In genomic region chr17:80503921-80504320, GRCh38 we compare ENCODE assay signal across 27 cellular contexts. TPM values are rescaled to one million over a fixed set of nuclear protein-coding genes. Genes with fewer than 3 reads are reported as not detected.
DNase-seq lines count a peak whose midpoint lies in the region; ATAC-seq, FAIRE-seq and TF ChIP-seq lines count a peak whose summit lies in the region.
"Had no signal": no experiment of that assay in that cellular context is flagged by ENCODE, and none has a peak within 500 bp of the region (broad histone marks: within the 10 kb centered on the region; RNA-seq: fewer than 3 reads in every experiment).

No MANE protein-coding gene starts in this region.

- H2AFZ ChIP-seq in HepG2 (ENCODE audit: low read length) = no peak overlapping the region
- H2AFZ ChIP-seq in H1 (ENCODE audit: low read length) = no peak overlapping the region
- H2AFZ ChIP-seq in osteoblast (ENCODE audit: low read length) = no peak overlapping the region

- H2BK20ac ChIP-seq in H1 (ENCODE audit: low read length) = no peak overlapping the region

- H3K79me1 ChIP-seq in H1 (ENCODE audit: low read depth, low read length) = no peaks in the 10 kb centered on the region

- no peak overlapping the region for H3K4me2 ChIP-seq in HepG2 (ENCODE audit: low read depth, low read length)
- no peak overlapping the region for H3K4me2 ChIP-seq in H1 (ENCODE audit: insufficient read depth in 1 of 2, low read depth in 2 of 2, low read length in 2 of 2)
- no peak overlapping the region for H3K4me2 ChIP-seq in osteoblast (ENCODE audit: insufficient read depth, low read length)
- H3K4me2 ChIP-seq: BLaER1 treated with 17β-estradiol and CSF1 and Interleukin-3, amounts not matched to agents 10 nM and 100 nM had no signal

- H3K79me2 ChIP-seq in HepG2 (ENCODE audit: insufficient read depth, low read length) = no peaks in the 10 kb centered on the region
- H3K79me2 ChIP-seq in H1 (ENCODE audit: control insufficient read depth in 1 of 2, insufficient read depth in 2 of 2, low read length in 2 of 2) = no peaks in the 10 kb centered on the region
- no peaks in the 10 kb centered on the region for H3K79me2 ChIP-seq in osteoblast (ENCODE audit: insufficient read depth, low read length)

- no peak overlapping the region for H2BK120ac ChIP-seq in H1 (replicated peaks; ENCODE audit: low read depth, low read length)

- POLR2A ChIA-PET in HepG2 (lab: Yijun Ruan, JAX) = no interaction called here
- POLR2A ChIA-PET in H1 (lab: Charles Lee; ENCODE audit: partially characterized antibody) = no interaction called here

- no peak for ATAC-seq in HepG2
- ATAC-seq in right lobe of liver = no peak
- ATAC-seq in left lung = no peak
- ATAC-seq: GM12878, HCT116 had no signal

- intact Hi-C loops in HepG2 (cut with micrococcal nuclease; ENCODE audit: unreplicated experiment) (no loop called here), right lobe of liver (cut with DNase I) (no loop called here), left lung (cut with DNase I) (no loop called here)

- H3K14ac ChIP-seq in H1 (ENCODE audit: insufficient read length) = no peak overlapping the region

- H3K4me1 ChIP-seq in HepG2 (ENCODE audit: insufficient read depth, low read length) (peaks cover 23% of the 10 kb centered on the region), right lobe of liver (no peaks in the 10 kb centered on the region), SJSA1 (replicated peaks) (peaks cover 80% of the 10 kb centered on the region), H1 (replicated peaks in 1 of 4; ENCODE audit: control insufficient read depth in 3 of 4, insufficient read depth in 4 of 4, low read length in 3 of 4) (0 out of 7 replicates have a peak, but pooled peaks cover 0 to 2% (median 0%) of the 10 kb centered on the region in 4 experiments), osteoblast (ENCODE audit: insufficient read depth, low read length) (peaks cover 33% of the 10 kb centered on the region), left lung (no peaks in the 10 kb centered on the region), SJCRH30 (no peaks in the 10 kb centered on the region)

- H3K9ac ChIP-seq in HepG2 (ENCODE audit: insufficient read depth, low read depth, low read length) (no peak overlapping the region), H1 (replicated peaks in 1 of 4; ENCODE audit: extremely low read depth in 1 of 4, low read depth in 3 of 4, low read length in 3 of 4) (no peak overlapping the region)
- H3K9ac ChIP-seq: BLaER1 treated with 17β-estradiol and CSF1 and Interleukin-3, amounts not matched to agents 10 nM and 100 nM had no signal

- in situ Hi-C loops in HepG2 (cut with HindIII; ENCODE audit: extremely low pct_ligation_motif_present, low pct_unique_long_range_greater_than_20kb) (no loop called here), brain microvascular endothelial cell (cut with HindIII; ENCODE audit: low pct_ligation_motif_present, low sequenced_read_pairs) (no loop called here)

- FAIRE-seq in HepG2 (lab: Jason Lieb, UNC) (no peak), H1 (lab: Jason Lieb, UNC) (no peak)
- FAIRE-seq: A204.1, D721Med, GM12878, GM19239 had no signal

- TF ChIP-seq CTCF in HepG2 (CRISPR knock-in tag; IDR thresholded peaks at IDR 0.05) (no peak), right lobe of liver (IDR thresholded peaks at IDR 0.05) (no peak), H1 (IDR thresholded peaks at IDR 0.05; ENCODE audit: control extremely low read depth in 1 of 3, insufficient read depth in 1 of 3, low read depth in 1 of 3, low read length in 3 of 3) (no peak), osteoblast (IDR thresholded peaks at IDR 0.05; ENCODE audit: extremely low read depth, low read depth, low read length) (no peak), left lung (IDR thresholded peaks at IDR 0.05) (no peak), brain microvascular endothelial cell (IDR thresholded peaks at IDR 0.05; ENCODE audit: low read depth, low read length, missing control alignments) (no peak)

- H4K20me1 ChIP-seq in HepG2 (ENCODE audit: insufficient read depth, low read length) (no peaks in the 10 kb centered on the region), H1 (replicated peaks in 1 of 2; ENCODE audit: control insufficient read depth in 1 of 2, insufficient read depth in 2 of 2, low read length in 2 of 2) (peaks cover 0 to 4% of the 10 kb centered on the region in 2 experiments), osteoblast (ENCODE audit: insufficient read depth, low read length) (no peaks in the 10 kb centered on the region)
- H4K20me1 ChIP-seq: BLaER1 treated with 17β-estradiol and CSF1 and Interleukin-3, amounts not matched to agents 10 nM and 100 nM had no signal

- H3K18ac ChIP-seq in H1 (ENCODE audit: extremely low read depth, low read length) = no peak overlapping the region

- DNase-seq in HepG2 (ENCODE audit: low spot score) (no peak), right lobe of liver (no peak), SJSA1 (ENCODE audit: low read depth in 1 of 2, low spot score in 2 of 2) (no peak), H1 (ENCODE audit: low read depth in 1 of 2, low spot score in 2 of 2) (no peak), osteoblast (ENCODE audit: insufficient read length, low spot score, missing footprints) (no peak), left lung (no peak), brain microvascular endothelial cell (no peak), SJCRH30 (no peak)
- DNase-seq: ACHN; AML-193; BE2C; CD4-positive, alpha-beta T cell; CD8-positive, alpha-beta memory T cell; DMS 273 treated with DMSO at 0.1 percent for 48 hours; DMS79; GDM1; GOT3; H9; HFFc6 had no signal

- no peak overlapping the region for H2AK5ac ChIP-seq in H1 (ENCODE audit: low read depth, low read length)

- TF ChIP-seq RAD21 in HepG2 (CRISPR knock-in tag; IDR thresholded peaks at IDR 0.05) (no peak), H1 (IDR thresholded peaks at IDR 0.05 in 1 of 2, conservative IDR thresholded peaks at IDR 0.05 in 1 of 2; ENCODE audit: low read depth in 2 of 2, low read length in 2 of 2) (no peak)

- H2BK15ac ChIP-seq in H1 (ENCODE audit: low read length) = no peak overlapping the region

- TF ChIP-seq POLR2A in HepG2 (IDR thresholded peaks at IDR 0.05; ENCODE audit: insufficient read depth in 1 of 2, low read depth in 2 of 2, low read length in 2 of 2) (no peak), right lobe of liver (IDR thresholded peaks at IDR 0.05) (no peak), H1 (IDR thresholded peaks at IDR 0.05; ENCODE audit: control extremely low read depth in 1 of 2, low read depth in 2 of 2, low read length in 2 of 2) (no peak)

- peaks cover 12% of the 10 kb centered on the region; the same call in 1 of the 2 replicates for H3K23me2 ChIP-seq in H1 (ENCODE audit: low read depth, low read length)

- no peak overlapping the region for H4K8ac ChIP-seq in H1 (ENCODE audit: extremely low read depth, insufficient read depth, low read length)

- no peak for TF ChIP-seq EP300 in HepG2 (IDR thresholded peaks at IDR 0.05; ENCODE audit: low read depth in 2 of 2, low read length in 2 of 2)
- no peak for TF ChIP-seq EP300 in HepG2 (CRISPR knock-in tag; IDR thresholded peaks at IDR 0.05; ENCODE audit: borderline replicate concordance)
- no peak for TF ChIP-seq EP300 in H1 (IDR thresholded peaks at IDR 0.05; ENCODE audit: borderline replicate concordance in 1 of 2, low read depth in 2 of 2, low read length in 2 of 2)

- no peak overlapping the region for H3K4ac ChIP-seq in H1 (replicated peaks; ENCODE audit: insufficient read length, low read depth, low read length)

- H3K27ac ChIP-seq in HepG2 (ENCODE audit: extremely low read length, insufficient read depth, low read length) (no peak overlapping the region), right lobe of liver (no peak overlapping the region), SJSA1 (peak overlapping the region; percentile 80), H1 (ENCODE audit: low read depth, low read length) (no peak overlapping the region), osteoblast (ENCODE audit: low read depth, low read length) (peak overlapping the region; percentile 98), left lung (no peak overlapping the region), brain microvascular endothelial cell (no peak overlapping the region), SJCRH30 (no peak overlapping the region)
- H3K27ac ChIP-seq: 22Rv1; BLaER1 treated with 17β-estradiol and CSF1 and Interleukin-3, amounts not matched to agents 10 nM and 100 nM had no signal

- H4K91ac ChIP-seq in H1 (replicated peaks; ENCODE audit: insufficient read length, low read length) = no peak overlapping the region

- CTCF ChIA-PET in HepG2 (lab: Yijun Ruan, JAX; ENCODE audit: low intra/inter-chr PET ratio, low total read pairs) = no interaction called here
- CTCF ChIA-PET in H1 (lab: Charles Lee; ENCODE audit: partially characterized antibody) = interaction anchor here (1.8 kb wide), 1 partner anchor 62 kb away, joined by 3 read pairs; no protein-coding TSS in a partner anchor

- no peaks in the 10 kb centered on the region for H3K36me3 ChIP-seq in HepG2 (replicated peaks in 1 of 2; ENCODE audit: control insufficient read depth in 1 of 2, insufficient read depth in 2 of 2, low read length in 2 of 2)
- H3K36me3 ChIP-seq in right lobe of liver = no peaks in the 10 kb centered on the region
- no peaks in the 10 kb centered on the region for H3K36me3 ChIP-seq in SJSA1
- H3K36me3 ChIP-seq in H1 (ENCODE audit: control insufficient read depth in 2 of 4, insufficient read depth in 4 of 4, low read length in 3 of 4) = no peaks in the 10 kb centered on the region
- no peaks in the 10 kb centered on the region for H3K36me3 ChIP-seq in osteoblast (ENCODE audit: insufficient read depth, low read length)
- no peaks in the 10 kb centered on the region for H3K36me3 ChIP-seq in left lung
- H3K36me3 ChIP-seq in brain microvascular endothelial cell (replicated peaks) = no peaks in the 10 kb centered on the region
- no peaks in the 10 kb centered on the region for H3K36me3 ChIP-seq in SJCRH30
- H3K36me3 ChIP-seq: BE2C; BLaER1 treated with 17β-estradiol and CSF1 and Interleukin-3, amounts not matched to agents 10 nM and 100 nM had no signal

- no peak overlapping the region for H4K5ac ChIP-seq in H1 (ENCODE audit: insufficient read length, low read depth, low read length)

- H3K23ac ChIP-seq in H1 (ENCODE audit: insufficient read length) = no peak overlapping the region

- no peaks in the 10 kb centered on the region for H3K9me3 ChIP-seq in HepG2 (ENCODE audit: low read length)
- no peaks in the 10 kb centered on the region for H3K9me3 ChIP-seq in right lobe of liver
- no peaks in the 10 kb centered on the region for H3K9me3 ChIP-seq in SJSA1 (replicated peaks)
- H3K9me3 ChIP-seq in H1 (ENCODE audit: insufficient read depth in 2 of 2, low read depth in 1 of 2, low read length in 1 of 2) = no peaks in the 10 kb centered on the region
- no peaks in the 10 kb centered on the region for H3K9me3 ChIP-seq in osteoblast (ENCODE audit: low read depth, low read length)
- H3K9me3 ChIP-seq in left lung = no peaks in the 10 kb centered on the region
- H3K9me3 ChIP-seq in SJCRH30 (replicated peaks) = no peaks in the 10 kb centered on the region
- H3K9me3 ChIP-seq: BE2C; BLaER1 treated with 17β-estradiol and CSF1 and Interleukin-3, amounts not matched to agents 10 nM and 100 nM had no signal

- no TSS peak for BruUV-seq in HepG2 (replicated peaks; lab: Mats Ljungman, UMichigan)

- no peak overlapping the region for H3K4me3 ChIP-seq in HepG2 (replicated peaks in 1 of 3; ENCODE audit: insufficient read depth in 1 of 3, low read depth in 2 of 3, low read length in 3 of 3)
- H3K4me3 ChIP-seq in right lobe of liver = no peak overlapping the region
- no peak overlapping the region for H3K4me3 ChIP-seq in SJSA1
- H3K4me3 ChIP-seq in H1 (ENCODE audit: extremely low read depth in 1 of 4, insufficient read depth in 2 of 4, low read depth in 3 of 4, low read length in 4 of 4) = no peak overlapping the region
- no peak overlapping the region for H3K4me3 ChIP-seq in osteoblast (ENCODE audit: insufficient read depth, low read length)
- no peak overlapping the region for H3K4me3 ChIP-seq in left lung
- no peak overlapping the region for H3K4me3 ChIP-seq in brain microvascular endothelial cell (ENCODE audit: low read depth, low read length)
- no peak overlapping the region for H3K4me3 ChIP-seq in SJCRH30
- H3K4me3 ChIP-seq: BLaER1 treated with 17β-estradiol and CSF1 and Interleukin-3, amounts not matched to agents 10 nM and 100 nM; GM12878 had no signal

- H2BK5ac ChIP-seq in H1 (ENCODE audit: low read depth, low read length) = no peak overlapping the region

- H3K56ac ChIP-seq in H1 (replicated peaks; ENCODE audit: insufficient read length, low read depth, low read length) = peak overlapping the region; percentile 69

- H3K27me3 ChIP-seq in HepG2 (ENCODE audit: control insufficient read depth in 1 of 2, insufficient read depth in 2 of 2, low read length in 2 of 2) (peaks cover 14 to 67% of the 10 kb centered on the region in 2 experiments; a peak in 4 of 5 replicates), right lobe of liver (no peaks in the 10 kb centered on the region), SJSA1 (replicated peaks) (no peaks in the 10 kb centered on the region), H1 (replicated peaks in 1 of 4; ENCODE audit: control insufficient read depth in 3 of 4, extremely low read depth in 1 of 4, insufficient read depth in 3 of 4, low read length in 3 of 4) (peaks cover 0 to 3% (median 0%) of the 10 kb centered on the region in 4 experiments; a peak in 2 of 7 replicates), osteoblast (ENCODE audit: insufficient read depth, low read length) (no peaks in the 10 kb centered on the region), left lung (peaks cover 0 to 53% of the 10 kb centered on the region in 2 donors), brain microvascular endothelial cell (replicated peaks) (no peaks in the 10 kb centered on the region), SJCRH30 (peaks cover 24% of the 10 kb centered on the region)

- no peak overlapping the region for H2BK12ac ChIP-seq in H1 (ENCODE audit: low read depth, low read length)

RNA-seq across cellular contexts. Expression of gene NPTX1, which starts 27.5 kb away (rescaled TPM):
- not detected in 2 replicates for total RNA-seq in HepG2 (2016; rRNA removed; fragmentation: Illumina TruSeq; extraction: Trizol)
- total RNA-seq in HepG2 (2016; cell fraction: cytosol; rRNA removed; fragmentation: Illumina TruSeq; extraction: Trizol; ENCODE audit: low read depth) = not detected in 2 replicates
- not detected in 2 replicates for total RNA-seq in HepG2 (2016; cell fraction: insoluble cytoplasmic fraction; rRNA removed; fragmentation: Illumina TruSeq; extraction: Trizol)
- not detected in 2 replicates for total RNA-seq in HepG2 (2016; cell fraction: membrane; rRNA removed; fragmentation: Illumina TruSeq; extraction: Trizol)
- not detected in 2 replicates for total RNA-seq in HepG2 (2016; cell fraction: nucleus; rRNA removed; fragmentation: Illumina TruSeq; extraction: Trizol)
- polyA plus RNA-seq in HepG2 (2011; rRNA removed) = 0.01 TPM in 1 of 2 replicates, not detected in the other
- polyA plus RNA-seq in HepG2 (2011; cell fraction: cytosol; rRNA removed) = not detected in 2 replicates
- not detected in 2 replicates for polyA plus RNA-seq in HepG2 (2011; cell fraction: nucleus; rRNA removed)
- polyA plus RNA-seq in HepG2 (2012) = not detected in 2 replicates
- not detected in 2 replicates for polyA plus RNA-seq in HepG2 (2016; cell fraction: cytosol; fragmentation: Illumina TruSeq; extraction: Trizol; ENCODE audit: low read depth)
- polyA plus RNA-seq in HepG2 (2016; cell fraction: insoluble cytoplasmic fraction; fragmentation: Illumina TruSeq; extraction: Trizol; ENCODE audit: low read depth) = not detected in 2 replicates
- polyA plus RNA-seq in HepG2 (2016; cell fraction: membrane; fragmentation: Illumina TruSeq; extraction: Trizol; ENCODE audit: low read depth) = not detected in 2 replicates
- not detected in 2 replicates for polyA plus RNA-seq in HepG2 (2016; cell fraction: nucleus; fragmentation: Illumina TruSeq; extraction: Trizol; ENCODE audit: insufficient read depth, low read depth)
- polyA minus RNA-seq in HepG2 (2011; rRNA and poly(A)+ RNA removed; ENCODE audit: low replicate concordance) = 17.0 TPM in 1 of 2 replicates, not detected in the other
- polyA minus RNA-seq in HepG2 (2011; cell fraction: cytosol; rRNA and poly(A)+ RNA removed) = 0.10 TPM in 1 of 2 replicates, not detected in the other
- polyA minus RNA-seq in HepG2 (2011; cell fraction: nucleus; rRNA and poly(A)+ RNA removed) = 0.25 TPM in 1 of 2 replicates, not detected in the other
- under 1 TPM in 1 of 6 experiments, not detected in 5; 0.06 TPM for total RNA-seq in right lobe of liver
- total RNA-seq in SJSA1 (2014; rRNA removed; shearing (Covaris generic)) = 0.32 TPM in 1 of 2 replicates, not detected in the other
- total RNA-seq in H1 (2021; fragmentation: NEBNext Ultra II Directional; extraction: Animal tissue kit (Norgen Biotek cat#: 25700)) = 12.0 and 14.8 TPM in 2 replicates
- 17.9 and 35.0 TPM in 2 replicates for polyA plus RNA-seq in H1 (2011; rRNA removed)
- polyA plus RNA-seq in H1 (2011; cell fraction: cytosol; rRNA removed) = 23.1 TPM
- polyA plus RNA-seq in H1 (2011; cell fraction: nucleus; rRNA removed) = 54.8 TPM
- 10.6 to 21.0 TPM (median 15.1 TPM) in 4 replicates for polyA plus RNA-seq in H1 (2012, experiment 1 of 2)
- 7.3 TPM for polyA plus RNA-seq in H1 (2012, experiment 2 of 2)
- polyA plus RNA-seq in H1 (2013, experiment 1 of 2) = 3.9 TPM
- polyA plus RNA-seq in H1 (2013, experiment 2 of 2) = 3.1 TPM
- 12.1 and 20.6 TPM in 2 replicates for polyA minus RNA-seq in H1 (2011; rRNA and poly(A)+ RNA removed)
- polyA minus RNA-seq in H1 (2011; cell fraction: cytosol; rRNA and poly(A)+ RNA removed) = 21.1 TPM
- 22.5 TPM for polyA minus RNA-seq in H1 (2011; cell fraction: nucleus; rRNA and poly(A)+ RNA removed)
- under 0.01 and 0.29 TPM in 2 replicates for total RNA-seq in osteoblast
- under 1 TPM; 0.17 to 0.37 TPM for total RNA-seq in left lung
- not detected in 2 replicates for total RNA-seq in SJCRH30 (2014; rRNA removed; shearing (Covaris generic))
- total RNA-seq: GM12878 had no signal
- polyA plus RNA-seq: CD14-positive monocyte; CD8-positive, alpha-beta memory T cell; GM12878 had no signal

RNA-seq across cellular contexts. Expression of gene RPTOR, which starts 40.7 kb away (rescaled TPM):
- total RNA-seq in HepG2 (2016; rRNA removed; fragmentation: Illumina TruSeq; extraction: Trizol) = 25.3 TPM in 2 replicates
- 9.3 TPM in 2 replicates for total RNA-seq in HepG2 (2016; cell fraction: cytosol; rRNA removed; fragmentation: Illumina TruSeq; extraction: Trizol; ENCODE audit: low read depth)
- total RNA-seq in HepG2 (2016; cell fraction: insoluble cytoplasmic fraction; rRNA removed; fragmentation: Illumina TruSeq; extraction: Trizol) = 19.0 and 24.1 TPM in 2 replicates
- total RNA-seq in HepG2 (2016; cell fraction: membrane; rRNA removed; fragmentation: Illumina TruSeq; extraction: Trizol) = 10.7 and 12.5 TPM in 2 replicates
- total RNA-seq in HepG2 (2016; cell fraction: nucleus; rRNA removed; fragmentation: Illumina TruSeq; extraction: Trizol) = 47.4 and 53.3 TPM in 2 replicates
- polyA plus RNA-seq in HepG2 (2011; rRNA removed) = 6.6 and 7.2 TPM in 2 replicates
- 4.9 and 6.5 TPM in 2 replicates for polyA plus RNA-seq in HepG2 (2011; cell fraction: cytosol; rRNA removed)
- 40.6 and 57.3 TPM in 2 replicates for polyA plus RNA-seq in HepG2 (2011; cell fraction: nucleus; rRNA removed)
- 16.9 and 22.1 TPM in 2 replicates for polyA plus RNA-seq in HepG2 (2012)
- 1.6 TPM in 2 replicates for polyA plus RNA-seq in HepG2 (2016; cell fraction: cytosol; fragmentation: Illumina TruSeq; extraction: Trizol; ENCODE audit: low read depth)
- 12.7 and 16.8 TPM in 2 replicates for polyA plus RNA-seq in HepG2 (2016; cell fraction: insoluble cytoplasmic fraction; fragmentation: Illumina TruSeq; extraction: Trizol; ENCODE audit: low read depth)
- polyA plus RNA-seq in HepG2 (2016; cell fraction: membrane; fragmentation: Illumina TruSeq; extraction: Trizol; ENCODE audit: low read depth) = 3.3 and 3.8 TPM in 2 replicates
- 36.3 and 39.1 TPM in 2 replicates for polyA plus RNA-seq in HepG2 (2016; cell fraction: nucleus; fragmentation: Illumina TruSeq; extraction: Trizol; ENCODE audit: insufficient read depth, low read depth)
- polyA minus RNA-seq in HepG2 (2011; rRNA and poly(A)+ RNA removed; ENCODE audit: low replicate concordance) = 26.1 and 51.5 TPM in 2 replicates
- polyA minus RNA-seq in HepG2 (2011; cell fraction: cytosol; rRNA and poly(A)+ RNA removed) = 18.6 and 20.2 TPM in 2 replicates
- polyA minus RNA-seq in HepG2 (2011; cell fraction: nucleus; rRNA and poly(A)+ RNA removed) = 62.9 and 72.9 TPM in 2 replicates
- 10 to 100 TPM; 13.1 to 24.0 (median 15.5) TPM for total RNA-seq in right lobe of liver
- total RNA-seq in SJSA1 (2014; rRNA removed; shearing (Covaris generic)) = 27.0 and 30.6 TPM in 2 replicates
- total RNA-seq in H1 (2021; fragmentation: NEBNext Ultra II Directional; extraction: Animal tissue kit (Norgen Biotek cat#: 25700)) = 28.7 and 29.0 TPM in 2 replicates
- polyA plus RNA-seq in H1 (2011; rRNA removed) = 6.9 and 15.2 TPM in 2 replicates
- polyA plus RNA-seq in H1 (2011; cell fraction: cytosol; rRNA removed) = 5.9 TPM
- 22.2 TPM for polyA plus RNA-seq in H1 (2011; cell fraction: nucleus; rRNA removed)
- polyA plus RNA-seq in H1 (2012, experiment 1 of 2) = 11.2 to 16.6 TPM (median 15.1 TPM) in 4 replicates
- polyA plus RNA-seq in H1 (2012, experiment 2 of 2) = 10.7 TPM
- 9.7 TPM for polyA plus RNA-seq in H1 (2013, experiment 1 of 2)
- 9.0 TPM for polyA plus RNA-seq in H1 (2013, experiment 2 of 2)
- 22.7 and 24.2 TPM in 2 replicates for polyA minus RNA-seq in H1 (2011; rRNA and poly(A)+ RNA removed)
- polyA minus RNA-seq in H1 (2011; cell fraction: cytosol; rRNA and poly(A)+ RNA removed) = 20.0 TPM
- polyA minus RNA-seq in H1 (2011; cell fraction: nucleus; rRNA and poly(A)+ RNA removed) = 53.0 TPM
- total RNA-seq in osteoblast = 26.5 and 27.9 TPM in 2 replicates
- total RNA-seq in left lung = 10 to 100 TPM; 25.7 to 39.2 TPM
- total RNA-seq in SJCRH30 (2014; rRNA removed; shearing (Covaris generic)) = 38.3 and 43.6 TPM in 2 replicates

Comparison
In these comparisons a context has a peak if more than half of its experiments do, and no peak if none do; other contexts are left out.
1. H3K27ac ChIP-seq: peak in SJSA1 (single experiment) and osteoblast (single experiment); none in HepG2 (single experiment), right lobe of liver (0 of 3), H1 (single experiment), left lung (0 of 2), brain microvascular endothelial cell (single experiment) and SJCRH30 (single experiment).